In the genomic region with DNA sequence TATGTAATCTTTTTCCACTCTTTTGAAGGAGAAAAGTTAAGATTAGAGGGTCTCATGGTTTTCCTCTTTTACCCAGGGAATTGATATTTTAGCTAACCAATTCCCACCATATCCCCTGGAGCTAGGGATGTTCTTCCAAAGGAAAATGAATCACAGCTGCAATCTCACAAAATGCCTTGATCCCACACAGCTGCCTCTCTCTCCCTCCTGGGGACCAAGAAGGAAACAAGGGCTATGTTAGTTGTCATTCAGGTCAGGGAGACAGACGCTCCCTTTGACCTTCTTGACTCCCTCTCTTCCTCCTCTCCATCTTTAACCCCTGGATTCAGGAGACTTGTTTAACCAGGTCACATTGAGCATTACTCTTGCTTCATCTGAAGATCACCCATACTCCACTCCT, we compare ENCODE assay signal across 23 cellular contexts. TPM values are rescaled to one million over a fixed set of nuclear protein-coding genes. Genes with fewer than 3 reads are reported as not detected.
DNase-seq lines count a peak whose midpoint lies in the region; ATAC-seq and TF ChIP-seq lines count a peak whose summit lies in the region.
"Had no signal": no experiment of that assay in that cellular context is flagged by ENCODE, and none has a peak within 500 bp of the region (broad histone marks: within the 10 kb centered on the region; RNA-seq: fewer than 3 reads in every experiment).

No MANE protein-coding gene starts in this region.

- no peak overlapping the region for H3K4me2 ChIP-seq in neuronal stem cell (ENCODE audit: insufficient read depth, low read length, poor library complexity, severe bottlenecking)
- H3K4me2 ChIP-seq: SK-N-SH had no signal

- H3K4me1 ChIP-seq in breast epithelium (no peaks in the 10 kb centered on the region), neuronal stem cell (ENCODE audit: control insufficient read depth in 2 of 2, insufficient read depth in 1 of 2, low read depth in 1 of 2, low read length in 2 of 2) (peaks cover 0 to 3% of the 10 kb centered on the region in 2 donors)

- WGBS in neuronal stem cell (ENCODE audit: extremely low coverage in 2 of 2, insufficient read length in 2 of 2, insufficient replicate concordance in 1 of 2), 2 donors: no CpG with 5 or more reads among the region's 1 CpG

- no peak overlapping the region for H2BK120ac ChIP-seq in neuronal stem cell (ENCODE audit: low read depth, low read length)

- no peak overlapping the region for H3K14ac ChIP-seq in neuronal stem cell (ENCODE audit: low read length)

- intact Hi-C loops in breast epithelium (cut with DNase I; ENCODE audit: low total_unique reads): no loop called here
- intact Hi-C loops in left cardiac atrium (cut with DNase I): loop anchor here in 1 of 2 donors (10.0 kb wide), 1 partner anchor 152 kb away; no protein-coding TSS in a partner anchor

- no peak overlapping the region for H2BK12ac ChIP-seq in neuronal stem cell (ENCODE audit: low read length)

- no peak overlapping the region for H3K4ac ChIP-seq in neuronal stem cell (ENCODE audit: low read length)

- no peak overlapping the region for H2BK5ac ChIP-seq in neuronal stem cell (ENCODE audit: low read length)

- no peak overlapping the region for H3K18ac ChIP-seq in neuronal stem cell (ENCODE audit: low read length)

- H3K36me3 ChIP-seq in breast epithelium (no peaks in the 10 kb centered on the region), neuronal stem cell (replicated peaks in 1 of 2; ENCODE audit: control insufficient read depth in 2 of 2, insufficient read depth in 2 of 2, low read length in 2 of 2) (no peaks in the 10 kb centered on the region)
- H3K36me3 ChIP-seq: neutrophil had no signal

- no peaks in the 10 kb centered on the region for H3K79me1 ChIP-seq in neuronal stem cell (ENCODE audit: low read depth, low read length)

- H3K27me3 ChIP-seq in breast epithelium (no peaks in the 10 kb centered on the region), neuronal stem cell (ENCODE audit: control insufficient read depth in 3 of 3, insufficient read depth in 3 of 3, low read depth in 1 of 3, low read length in 3 of 3) (no peaks in the 10 kb centered on the region)
- H3K27me3 ChIP-seq: dorsolateral prefrontal cortex, neutrophil had no signal

- DNase-seq in breast epithelium (ENCODE audit: low spot score in 2 of 2) (no peak), left cardiac atrium (no peak), neuronal stem cell (ENCODE audit: low spot score) (no peak), ureter (ENCODE audit: low spot score) (no peak)
- DNase-seq: activated CD8-positive, alpha-beta T cell treated with anti-CD3 and anti-CD28 coated beads for 36 hours; activated T-cell treated with anti-CD3 and anti-CD28 coated beads, Interleukin-2, amount 50 U/mL, for 1 hour; amniotic stem cell; caudate nucleus; COR-L47; dorsolateral prefrontal cortex; HCEC 1CT; left colon; mucosa of descending colon; NCI-H1417; NCI-H2107; NCI-H510A; SK-N-SH; stimulated activated CD4-positive, alpha-beta T cell treated with anti-CD3 and anti-CD28 coated beads, Interleukin-15, amount 100 ng/mL, for 24 hours had no signal

- no peak overlapping the region for H3K23ac ChIP-seq in neuronal stem cell (ENCODE audit: low read depth, low read length, poor library complexity)

- H3K9ac ChIP-seq in neuronal stem cell (ENCODE audit: low read depth, low read length, poor library complexity): no peak overlapping the region
- H3K9ac ChIP-seq: SK-N-SH had no signal

- TF ChIP-seq POLR2A in breast epithelium (IDR thresholded peaks at IDR 0.05): no peak

- H2AK5ac ChIP-seq in neuronal stem cell (ENCODE audit: low read depth, low read length): no peak overlapping the region

- peak; percentile 23 to 85 for ATAC-seq in left cardiac atrium
- no peak for ATAC-seq in HG02588 (IDR thresholded peaks at IDR 0.05; ENCODE audit: unreplicated experiment)
- no peak for ATAC-seq in GM21786 (IDR thresholded peaks at IDR 0.05; ENCODE audit: unreplicated experiment)
- ATAC-seq in HG03342 (IDR thresholded peaks at IDR 0.05; ENCODE audit: unreplicated experiment): no peak
- ATAC-seq: activated CD8-positive, alpha-beta T cell treated with anti-CD3 and anti-CD28 coated beads for 36 hours; HepG2; left colon; mucosa of descending colon had no signal

- TF ChIP-seq CTCF in breast epithelium (IDR thresholded peaks at IDR 0.05): no peak

- no peak overlapping the region for H2BK15ac ChIP-seq in neuronal stem cell (ENCODE audit: low read length)

- peak overlapping the region; percentile 0 for H2AFZ ChIP-seq in neuronal stem cell (ENCODE audit: low read length)

- H3K4me3 ChIP-seq in breast epithelium: peak overlapping the region; percentile 49 to 59 (median 53)
- no peak overlapping the region for H3K4me3 ChIP-seq in neuronal stem cell (ENCODE audit: low read length in 2 of 2)
- H3K4me3 ChIP-seq: mucosa of descending colon had no signal

- H3K9me3 ChIP-seq in breast epithelium (no peaks in the 10 kb centered on the region), neuronal stem cell (replicated peaks in 1 of 2; ENCODE audit: control insufficient read depth in 2 of 2, insufficient read depth in 1 of 2, low read depth in 1 of 2, low read length in 2 of 2) (no peaks in the 10 kb centered on the region)
- H3K9me3 ChIP-seq: mucosa of descending colon, neutrophil, SK-N-SH had no signal

- H4K91ac ChIP-seq in neuronal stem cell (ENCODE audit: low read depth, low read length, poor library complexity): no peak overlapping the region

- H4K8ac ChIP-seq in neuronal stem cell (ENCODE audit: low read depth, low read length): no peak overlapping the region

- H3K27ac ChIP-seq in breast epithelium (peak overlapping the region; percentile 37 to 74), neuronal stem cell (replicated peaks; ENCODE audit: low read length) (no peak overlapping the region)
- H3K27ac ChIP-seq: dorsolateral prefrontal cortex, neutrophil had no signal

RNA-seq across cellular contexts. Expression of a gene that starts 9.5 kb away (rescaled TPM):
- total RNA-seq in breast epithelium (1,000 to 10,000 TPM; 1,081 to 4,374 (median 1,702) TPM), left cardiac atrium (1,000 to 10,000 TPM; 1,324 to 1,437 TPM), ureter (540 TPM)
- polyA plus RNA-seq in neuronal stem cell (2013, experiment 1 of 2): not detected
- polyA plus RNA-seq in neuronal stem cell (2013, experiment 2 of 2): not detected
- total RNA-seq: activated CD8-positive, alpha-beta T cell treated with anti-CD3 and anti-CD28 coated beads for 36 hours; HepG2 had no signal
- polyA plus RNA-seq: HepG2 had no signal

Comparison
In these comparisons a context has a peak if more than half of its experiments do, and no peak if none do; other contexts are left out.
1. H3K4me3 ChIP-seq: peak in breast epithelium (3 of 3); none in neuronal stem cell (0 of 2).
2. ATAC-seq: peak in left cardiac atrium (2 of 2); none in HG02588 (single experiment), GM21786 (single experiment) and HG03342 (single experiment).